Comparison of ENCODE assay signal across 14 cellular contexts in genomic region chr12:104579716-104580495, GRCh38.
DNase-seq lines count a peak whose midpoint lies in the region; ATAC-seq, FAIRE-seq and TF ChIP-seq lines count a peak whose summit lies in the region.
"Had no signal": no experiment of that assay in that cellular context is flagged by ENCODE, and none has a peak within 500 bp of the region (broad histone marks: within the 10 kb centered on the region; RNA-seq: fewer than 3 reads in every experiment).

No MANE protein-coding gene starts in this region.

- H3K9me2 ChIP-seq in PC-3 (replicated peaks; ENCODE audit: low read length), result no peaks in the 10 kb centered on the region

- H3K9me3 Mint-ChIP-seq in activated B cell treated with CpG ODN at 0.5 μM for 24 hours, result no peaks in the 10 kb centered on the region
- no peaks in the 10 kb centered on the region for H3K9me3 Mint-ChIP-seq in progenitor cell of endocrine pancreas (ENCODE audit: low read depth)

- peaks cover 1% of the 10 kb centered on the region for H3K36me3 Mint-ChIP-seq in activated B cell treated with CpG ODN at 0.5 μM for 24 hours (ENCODE audit: low read depth)
- no peaks in the 10 kb centered on the region for H3K36me3 Mint-ChIP-seq in progenitor cell of endocrine pancreas (ENCODE audit: insufficient read depth)

- intact Hi-C loops in activated B cell treated with CpG ODN at 0.5 μM for 24 hours (cut with micrococcal nuclease), result loop anchor here (5.0 kb wide), 3 partner anchors 58 to 377 kb away; partner anchors contain the start of gene SLC41A2
- intact Hi-C loops in PC-3 (cut with micrococcal nuclease), result no loop called here
- intact Hi-C loops in mucosa of descending colon (cut with DNase I, micrococcal nuclease), result loop anchor here in 1 of 2 donors (5.0 kb wide), 1 partner anchor 123 kb away; the partner anchor contains the start of gene CHST11

- peaks cover 95% of the 10 kb centered on the region for H3K4me1 ChIP-seq in BLaER1
- peaks cover 11% of the 10 kb centered on the region for H3K4me1 ChIP-seq in PC-3 (ENCODE audit: insufficient read depth, low read length)
- peaks cover 3% of the 10 kb centered on the region for H3K4me1 ChIP-seq in mucosa of descending colon (ENCODE audit: low read depth)

- H3K9ac ChIP-seq in BLaER1, result peak overlapping the region; percentile 1; the same call in 1 of the 2 replicates
- H3K9ac ChIP-seq in PC-3 (ENCODE audit: low read length), result no peak overlapping the region

- no TSS peak for BruUV-seq in PC-3 (replicated peaks; lab: Mats Ljungman, UMichigan)

- no peak for DNase-seq in GM18507 (ENCODE audit: extremely low spot score, insufficient read length, low read depth)
- no peak for DNase-seq in activated B cell treated with CpG ODN at 0.5 μM for 24 hours
- no peak for DNase-seq in progenitor cell of endocrine pancreas (ENCODE audit: low spot score, unreplicated experiment)
- no peak for DNase-seq in PC-3
- no peak for DNase-seq in inferior parietal cortex (ENCODE audit: extremely low spot score)
- DNase-seq in mucosa of descending colon, result no peak
- DNase-seq: C1 segment of cervical spinal cord; HCEC 1CT; NCI-H1048; NCI-H774; stimulated activated CD4-positive, alpha-beta T cell treated with anti-CD3 and anti-CD28 coated beads, Interleukin-4, amount 100 ng/mL, for 4 hours had no signal

- no peaks in the 10 kb centered on the region for H3K27me3 ChIP-seq in BLaER1
- H3K27me3 ChIP-seq in PC-3 (ENCODE audit: low read length), result no peaks in the 10 kb centered on the region

- H4K20me1 ChIP-seq in BLaER1 (peaks cover 100% of the 10 kb centered on the region), PC-3 (ENCODE audit: low read length) (no peaks in the 10 kb centered on the region)

- H3K9me3 ChIP-seq in BLaER1 (no peaks in the 10 kb centered on the region), PC-3 (ENCODE audit: low read length) (no peaks in the 10 kb centered on the region), mucosa of descending colon (no peaks in the 10 kb centered on the region)

- no peak overlapping the region for H3K4me3 Mint-ChIP-seq in activated B cell treated with CpG ODN at 0.5 μM for 24 hours
- H3K4me3 Mint-ChIP-seq in progenitor cell of endocrine pancreas (ENCODE audit: low read depth), result no peak overlapping the region

- no peak overlapping the region for H2AFZ ChIP-seq in PC-3 (ENCODE audit: low read length)

- peak; percentile 47 for ATAC-seq in HG02798 (IDR thresholded peaks at IDR 0.05; ENCODE audit: poor library complexity, unreplicated experiment)
- no peak for ATAC-seq in activated B cell treated with CpG ODN at 0.5 μM for 24 hours (ENCODE audit: low read depth)
- no peak for ATAC-seq in PC-3
- no peak for ATAC-seq in mucosa of descending colon

- no peaks in the 10 kb centered on the region for H3F3A ChIP-seq in PC-3 (ENCODE audit: low read length, unreplicated experiment)

- POLR2A ChIA-PET in activated B cell treated with CpG ODN at 0.5 μM for 24 hours (lab: Charles Lee), result interaction anchor here (1.0 to 3.2 kb wide), 4 partner anchors 9 to 121 kb away, joined by 3 to 36 read pairs (median 4); no protein-coding TSS in a partner anchor
- POLR2A ChIA-PET in PC-3 (lab: Charles Lee; ENCODE audit: unreplicated experiment), result interaction anchor here (0.6 kb wide), 1 partner anchor 294 kb away, joined by 6 read pairs; no protein-coding TSS in a partner anchor

- no peak for TF ChIP-seq CTCF in activated B cell treated with CpG ODN at 0.5 μM for 24 hours (IDR thresholded peaks at IDR 0.05)
- no peak for TF ChIP-seq CTCF in progenitor cell of endocrine pancreas (IDR thresholded peaks at IDR 0.05; ENCODE audit: unreplicated experiment)
- TF ChIP-seq CTCF in PC-3 (conservative IDR thresholded peaks at IDR 0.05; ENCODE audit: low read depth, low read length), result no peak
- no peak for TF ChIP-seq CTCF in mucosa of descending colon (IDR thresholded peaks at IDR 0.05)

- H3K79me2 ChIP-seq in PC-3 (ENCODE audit: low read length), result peaks cover 13% of the 10 kb centered on the region; the same call in 1 of the 2 replicates

- H3K27ac Mint-ChIP-seq in activated B cell treated with CpG ODN at 0.5 μM for 24 hours (peak overlapping the region; percentile 41), progenitor cell of endocrine pancreas (no peak overlapping the region)

- no peak overlapping the region for H3K4me3 ChIP-seq in BLaER1
- no peak overlapping the region for H3K4me3 ChIP-seq in PC-3 (ENCODE audit: low read length)
- H3K4me3 ChIP-seq in mucosa of descending colon, result no peak overlapping the region

- no peaks in the 10 kb centered on the region for H3K27me3 Mint-ChIP-seq in activated B cell treated with CpG ODN at 0.5 μM for 24 hours
- peaks cover 6% of the 10 kb centered on the region for H3K27me3 Mint-ChIP-seq in progenitor cell of endocrine pancreas

- H3K4me1 Mint-ChIP-seq in activated B cell treated with CpG ODN at 0.5 μM for 24 hours, result peaks cover 96% of the 10 kb centered on the region
- H3K4me1 Mint-ChIP-seq in progenitor cell of endocrine pancreas (ENCODE audit: low read depth), result peaks cover 2% of the 10 kb centered on the region

- FAIRE-seq in GM18507 (lab: Jason Lieb, UNC), result peak; percentile 59
- FAIRE-seq: endometrium had no signal

- H3K36me3 ChIP-seq in BLaER1 (peaks cover 2% of the 10 kb centered on the region), PC-3 (ENCODE audit: low read depth, low read length) (no peaks in the 10 kb centered on the region), mucosa of descending colon (ENCODE audit: low read depth) (no peaks in the 10 kb centered on the region)

- H3K27ac ChIP-seq in BLaER1, result peak overlapping the region; percentile 15; the same call in 1 of the 2 replicates
- no peak overlapping the region for H3K27ac ChIP-seq in PC-3 (ENCODE audit: low read length)

- CTCF ChIA-PET in activated B cell treated with CpG ODN at 0.5 μM for 24 hours (lab: Charles Lee) (interaction anchor here (1.0 to 1.8 kb wide), 3 partner anchors 9 to 198 kb away, joined by 3 to 6 read pairs (median 5); no protein-coding TSS in a partner anchor), PC-3 (lab: Charles Lee) (no interaction called here)

- H3K4me2 ChIP-seq in BLaER1, result peak overlapping the region; percentile 50
- no peak overlapping the region for H3K4me2 ChIP-seq in PC-3 (ENCODE audit: low read length)
